ENCODE assay signal across 8 cellular contexts in genomic region chr12:6821271-6821673, GRCh38. TPM values are rescaled to one million over a fixed set of nuclear protein-coding genes. Genes with fewer than 3 reads are reported as not detected.
DNase-seq lines count a peak whose midpoint lies in the region; ATAC-seq, FAIRE-seq and TF ChIP-seq lines count a peak whose summit lies in the region.

No MANE protein-coding gene starts in this region.

- peak; percentile 15 to 29 for ATAC-seq in activated naive CD4-positive, alpha-beta T cell treated with anti-CD3 and anti-CD28 coated beads, Interleukin-2, amount 50 U/mL, for 72 hours
- ATAC-seq in Right ventricle myocardium superior (ENCODE audit: poor library complexity) (peak; percentile 75), omental fat pad (ENCODE audit: low FRiP score) (peak; percentile 24), GM19463 (IDR thresholded peaks at IDR 0.05; ENCODE audit: unreplicated experiment) (no peak)

- H3K9me3 Mint-ChIP-seq in activated naive CD4-positive, alpha-beta T cell treated with anti-CD3 and anti-CD28 coated beads, Interleukin-2, amount 50 U/mL, for 72 hours, result no peaks in the 10 kb centered on the region

- intact Hi-C loops in Right ventricle myocardium superior (cut with DNase I), result no loop called here

- peaks cover 8 to 22% of the 10 kb centered on the region in 2 donors for H3K36me3 Mint-ChIP-seq in activated naive CD4-positive, alpha-beta T cell treated with anti-CD3 and anti-CD28 coated beads, Interleukin-2, amount 50 U/mL, for 72 hours

- no peak for FAIRE-seq in RCC 7860 (lab: Jason Lieb, UNC)

- TF ChIP-seq CTCF in omental fat pad (IDR thresholded peaks at IDR 0.05), result no peak

- peak overlapping the region in 1 of 2 donors; percentile 73 for H3K27ac Mint-ChIP-seq in activated naive CD4-positive, alpha-beta T cell treated with anti-CD3 and anti-CD28 coated beads, Interleukin-2, amount 50 U/mL, for 72 hours

- peak; percentile 44 for DNase-seq in activated CD4-positive, alpha-beta T cell treated with anti-CD3 and anti-CD28 coated beads for 48 hours
- no peak for DNase-seq in activated CD4-positive, alpha-beta T cell treated with anti-CD3 and anti-CD28 coated beads for 4 hours
- DNase-seq in NCI-H2171 (lab: John Stamatoyannopoulos, UW) (peak; percentile 100), Right ventricle myocardium superior (peak; percentile 86), omental fat pad (ENCODE audit: low spot score) (no peak), RCC 7860 (ENCODE audit: low spot score) (no peak)
- no peak for DNase-seq in activated naive CD4-positive, alpha-beta T cell treated with anti-CD3 and anti-CD28 coated beads, Interleukin-2, amount 50 U/mL, for 72 hours (ENCODE audit: low spot score in 2 of 2)

RNA-seq across cellular contexts. Expression of gene GPR162, which starts 0.3 kb away (rescaled TPM):
- total RNA-seq in activated naive CD4-positive, alpha-beta T cell treated with anti-CD3 and anti-CD28 coated beads, Interleukin-2, amount 50 U/mL, for 72 hours, result under 1 TPM; 0.46 to 0.60 TPM
- total RNA-seq in Right ventricle myocardium superior (4.4 TPM), omental fat pad (1 to 10 TPM; 2.8 to 6.7 (median 2.9) TPM)

RNA-seq across cellular contexts. Expression of gene P3H3, which starts 6.9 kb away (rescaled TPM):
- total RNA-seq in activated naive CD4-positive, alpha-beta T cell treated with anti-CD3 and anti-CD28 coated beads, Interleukin-2, amount 50 U/mL, for 72 hours, result 1 to 10 TPM in 1 of 2 donors, under 1 TPM in 1; 0.82 to 3.0 TPM
- 10.0 TPM for total RNA-seq in Right ventricle myocardium superior
- total RNA-seq in omental fat pad, result 10 to 100 TPM in 2 of 4 donors, 1 to 10 TPM in 2; 5.4 to 13.6 (median 10.0) TPM

RNA-seq across cellular contexts. Expression of gene GNB3, which starts 19.5 kb away (rescaled TPM):
- 1 to 10 TPM in 1 of 2 donors, under 1 TPM in 1; 0.25 to 1.8 TPM for total RNA-seq in activated naive CD4-positive, alpha-beta T cell treated with anti-CD3 and anti-CD28 coated beads, Interleukin-2, amount 50 U/mL, for 72 hours
- total RNA-seq in Right ventricle myocardium superior (2.9 TPM), omental fat pad (1 to 10 TPM in 1 of 4 donors, under 1 TPM in 2, not detected in 1; 0.25 to 2.0 (median 0.48) TPM)

RNA-seq across cellular contexts. Expression of gene CDCA3, which starts 29.8 kb away (rescaled TPM):
- 100 to 1,000 TPM; 110 to 147 TPM for total RNA-seq in activated naive CD4-positive, alpha-beta T cell treated with anti-CD3 and anti-CD28 coated beads, Interleukin-2, amount 50 U/mL, for 72 hours
- total RNA-seq in Right ventricle myocardium superior (1.3 TPM), omental fat pad (1 to 10 TPM in 2 of 4 donors, under 1 TPM in 2; 0.47 to 1.6 (median 1.1) TPM)

RNA-seq across cellular contexts. Expression of gene USP5, which starts 30.7 kb away (rescaled TPM):
- 100 to 1,000 TPM; 132 to 166 TPM for total RNA-seq in activated naive CD4-positive, alpha-beta T cell treated with anti-CD3 and anti-CD28 coated beads, Interleukin-2, amount 50 U/mL, for 72 hours
- 63.0 TPM for total RNA-seq in Right ventricle myocardium superior
- 10 to 100 TPM; 33.4 to 39.4 (median 36.7) TPM for total RNA-seq in omental fat pad

Comparison
In these comparisons a context has a peak if more than half of its experiments do, and no peak if none do; other contexts are left out.
1. DNase-seq: peak in activated CD4-positive, alpha-beta T cell treated with anti-CD3 and anti-CD28 coated beads for 48 hours (single experiment), NCI-H2171 (single experiment) and Right ventricle myocardium superior (single experiment); none in activated CD4-positive, alpha-beta T cell treated with anti-CD3 and anti-CD28 coated beads for 4 hours (0 of 2), activated naive CD4-positive, alpha-beta T cell treated with anti-CD3 and anti-CD28 coated beads, Interleukin-2, amount 50 U/mL, for 72 hours (0 of 2), omental fat pad (single experiment) and RCC 7860 (single experiment).